ENCODE assay signal across 32 cellular contexts in genomic region chr10:89273680-89274079, GRCh38. TPM values are rescaled to one million over a fixed set of nuclear protein-coding genes. Genes with fewer than 3 reads are reported as not detected.
"Had no signal": no experiment of that assay in that cellular context is flagged by ENCODE, and none has a peak within 500 bp of the region (broad histone marks: within the 10 kb centered on the region; RNA-seq: fewer than 3 reads in every experiment).

No MANE protein-coding gene starts in this region.

- DNase-seq: activated B cell treated with CpG ODN at 0.5 μM for 24 hours; activated CD4-positive, alpha-beta T cell treated with anti-CD3 and anti-CD28 coated beads for 48 hours; activated CD4-positive, alpha-beta T cell treated with anti-CD3 and anti-CD28 coated beads, Interleukin-2, amount 50 U/mL, for 1 hour; activated CD4-positive, alpha-beta T cell treated with anti-CD3 and anti-CD28 coated beads, Interleukin-2, amount 50 U/mL, for 48 hours; activated CD8-positive, alpha-beta memory T cell treated with anti-CD3 and anti-CD28 coated beads for 24 hours; activated CD8-positive, alpha-beta T cell treated with anti-CD3 and anti-CD28 coated beads for 36 hours; activated effector memory CD4-positive, alpha-beta T cell treated with Interleukin-2 at 50 U/mL for 16 hours; activated naive CD4-positive, alpha-beta T cell; activated naive CD4-positive, alpha-beta T cell treated with anti-CD3 and anti-CD28 coated beads, Interleukin-2, amount 10 ng/mL, durations not matched to agents 7 days and 5 days; activated naive CD8-positive, alpha-beta T cell treated with anti-CD3 and anti-CD28 coated beads, Interleukin-2, amount 10 ng/mL, durations not matched to agents 7 days and 5 days; activated T-cell treated with anti-CD3 and anti-CD28 coated beads, Interleukin-2, amount 50 U/mL, for 4 hours; central memory CD4-positive, alpha-beta T cell; cerebellar nuclear complex; dorsolateral prefrontal cortex; effector memory CD4-positive, alpha-beta T cell; endodermal cell; erythroblast; foreskin keratinocyte; gastrocnemius medialis; glutamatergic neuron; T-helper 1 cell; T-helper 17 cell; T1000; WERI-Rb-1 had no signal

- H3K36me3 ChIP-seq: ascending aorta, breast epithelium, cardiac muscle cell, esophagus muscularis mucosa, gastrocnemius medialis, WERI-Rb-1 had no signal

- H3K27ac ChIP-seq: cardiac muscle cell, coronary artery, foreskin keratinocyte, gastrocnemius medialis, WERI-Rb-1 had no signal

- H3K27me3 ChIP-seq: ascending aorta, breast epithelium, cardiac muscle cell, dorsolateral prefrontal cortex, esophagus muscularis mucosa, foreskin keratinocyte, gastrocnemius medialis had no signal

- ATAC-seq: activated CD4-positive, CD25-positive, alpha-beta regulatory T cell treated with anti-CD3 and anti-CD28 coated beads, Interleukin-2, amount 50 U/mL, for 24 hours; activated CD8-positive, alpha-beta T cell treated with anti-CD3 and anti-CD28 coated beads for 36 hours; activated naive CD4-positive, alpha-beta T cell treated with anti-CD3 and anti-CD28 coated beads, Interleukin-2, amount 50 U/mL, for 72 hours; activated T-cell treated with anti-CD3 and anti-CD28 coated beads, Interleukin-2, amount 50 U/mL, for 4 hours; activated T-helper 17 cell treated with anti-CD3 and anti-CD28 coated beads, Interleukin-2, amount 50 U/mL, for 72 hours; foreskin keratinocyte; gastrocnemius medialis; T-helper 17 cell had no signal

- H3K9me3 ChIP-seq: ascending aorta, breast epithelium, esophagus muscularis mucosa, gastrocnemius medialis had no signal

- H3K4me3 ChIP-seq: ascending aorta, breast epithelium, cardiac muscle cell, coronary artery, dorsolateral prefrontal cortex, esophagus muscularis mucosa, gastrocnemius medialis had no signal

RNA-seq across cellular contexts. Expression of gene IFIT2, which starts 28.2 kb away (rescaled TPM):
- total RNA-seq: cardiac muscle cell had no signal
